ENCODE assay signal across 2 cellular contexts in genomic region chr9:104708737-104709136, GRCh38.
TF ChIP-seq lines count a peak whose summit lies in the region.
"Not testable (repeated sequence)": the region's sequence is repeated elsewhere in the genome, so short reads cannot be mapped to it uniquely, and the experiment has no call there.

No MANE protein-coding gene starts in this region.

TF ChIP-seq in K562, 482 proteins besides CTCF, POLR2A, EP300 and RAD21:
- TF ChIP-seq CEBPG (CRISPR knock-in tag; IDR thresholded peaks at IDR 0.05): not testable (repeated sequence)
- TF ChIP-seq CEBPG (tag; conservative IDR thresholded peaks at IDR 0.05 in 1 of 2, IDR thresholded peaks at IDR 0.05 in 1 of 2): peak; percentile 36 to 73; a peak in 2 of 4 replicates
- TF ChIP-seq, protein P1, sequence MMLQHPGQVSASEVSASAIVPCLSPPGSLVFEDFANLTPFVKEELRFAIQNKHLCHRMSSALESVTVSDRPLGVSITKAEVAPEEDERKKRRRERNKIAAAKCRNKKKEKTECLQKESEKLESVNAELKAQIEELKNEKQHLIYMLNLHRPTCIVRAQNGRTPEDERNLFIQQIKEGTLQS (IDR thresholded peaks at IDR 0.05): 0 out of 2 replicates have a peak, but pooled peaks have one; percentile 54
- TF ChIP-seq, protein P1 (CRISPR knock-in tag; conservative IDR thresholded peaks at IDR 0.05): not testable (repeated sequence)

TF ChIP-seq in HepG2, 621 proteins besides CTCF, POLR2A, EP300 and RAD21:
- TF ChIP-seq CEBPB (IDR thresholded peaks at IDR 0.05; ENCODE audit: borderline replicate concordance, low read depth, low read length) (peak; percentile 3; the same call in 1 of the 2 replicates), ATF7 (IDR thresholded peaks at IDR 0.05) (peak; percentile 15; the same call in 1 of the 2 replicates)
- TF ChIP-seq ATF7 (CRISPR knock-in tag; IDR thresholded peaks at IDR 0.05): not testable (repeated sequence)
